In the genomic region with DNA sequence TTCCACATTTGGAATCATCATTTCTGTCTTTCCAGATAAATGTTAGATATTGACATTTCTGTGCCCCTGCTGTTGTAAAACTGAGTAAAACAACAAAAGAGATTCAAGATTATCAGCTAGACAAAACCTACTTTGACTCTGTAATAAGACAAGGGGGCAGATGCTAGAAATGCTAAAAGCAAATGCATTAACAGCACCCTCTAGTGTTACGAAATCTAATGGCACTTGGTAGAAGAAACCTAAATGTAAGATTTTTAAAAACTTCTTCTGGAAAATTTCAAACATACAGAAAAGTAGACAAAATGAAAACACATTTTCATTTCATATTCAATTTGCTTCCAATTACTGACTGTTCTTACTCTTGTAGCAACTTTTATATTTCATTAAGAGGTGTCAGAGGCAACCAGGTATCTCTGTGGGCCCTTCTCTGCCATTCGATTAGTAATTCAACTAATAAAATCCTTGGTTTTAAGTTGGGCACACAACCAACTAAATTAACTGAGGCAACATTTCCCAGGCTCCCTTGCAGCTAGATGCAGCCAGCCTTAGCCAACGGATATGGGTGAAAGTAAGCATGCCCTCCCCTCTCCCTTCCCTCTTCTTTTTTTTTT, we compare ENCODE assay signal across 1 cellular context.
A peak's percentile ranks its signal among the peaks of the same experiment; 100 is the strongest.
TF ChIP-seq lines count a peak whose summit lies in the region.

No MANE protein-coding gene starts in this region.

TF ChIP-seq in K562, 482 proteins besides CTCF, POLR2A, EP300 and RAD21 (continued from another document):
- TF ChIP-seq NFE2L1 (tag; IDR thresholded peaks at IDR 0.05; ENCODE audit: borderline replicate concordance, low read depth) (no peak), CEBPG (CRISPR knock-in tag; IDR thresholded peaks at IDR 0.05) (no peak), CEBPG (tag; conservative IDR thresholded peaks at IDR 0.05 in 1 of 2, IDR thresholded peaks at IDR 0.05 in 1 of 2) (peak; percentile 47 to 61; a peak in 3 of 4 replicates), SIN3B (IDR thresholded peaks at IDR 0.05; ENCODE audit: low read depth) (no peak)
